1 cellular context compared by ENCODE assay signal in genomic region chr11:13883589-13883988, GRCh38.
TF ChIP-seq lines count a peak whose summit lies in the region.

No MANE protein-coding gene starts in this region.

TF ChIP-seq in SK-N-SH treated with all-trans-retinoic acid at 6 μM for 48 hours, 23 proteins besides CTCF, POLR2A, EP300 and RAD21 (continued from another document):
- TF ChIP-seq TCF4 (CRISPR knock-in tag; IDR thresholded peaks at IDR 0.05; ENCODE audit: borderline replicate concordance), result no peak
- TF ChIP-seq PPARA (CRISPR knock-in tag; IDR thresholded peaks at IDR 0.05; ENCODE audit: borderline replicate concordance), result no peak
- TF ChIP-seq ZFP30 (CRISPR knock-in tag; IDR thresholded peaks at IDR 0.05), result no peak
